Comparison of ENCODE assay signal across 21 cellular contexts in the genomic region with DNA sequence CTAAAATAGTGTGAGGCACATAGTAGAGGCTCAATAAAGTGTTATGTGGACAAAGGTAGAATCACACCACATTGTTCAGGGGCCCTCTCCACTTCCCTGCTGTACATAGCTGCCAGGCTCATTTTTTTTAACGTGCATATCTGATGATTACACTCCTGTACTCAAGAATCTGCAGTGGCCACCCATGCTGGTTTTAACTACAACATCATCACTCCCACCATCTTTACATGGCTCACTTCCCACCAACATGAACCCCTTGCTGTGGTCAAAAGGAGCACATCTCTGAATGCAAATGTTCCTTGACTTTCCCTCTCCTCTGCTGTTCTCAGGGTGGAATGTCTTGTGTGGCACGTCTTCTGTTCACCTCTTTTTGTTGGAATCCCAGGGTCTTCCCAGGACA.
DNase-seq lines count a peak whose midpoint lies in the region; ATAC-seq and TF ChIP-seq lines count a peak whose summit lies in the region.
"Had no signal": no experiment of that assay in that cellular context is flagged by ENCODE, and none has a peak within 500 bp of the region (broad histone marks: within the 10 kb centered on the region; RNA-seq: fewer than 3 reads in every experiment).

No MANE protein-coding gene starts in this region.

- TF ChIP-seq CTCF in HCT116 (IDR thresholded peaks at IDR 0.05 in 2 of 3, conservative IDR thresholded peaks at IDR 0.05 in 1 of 3; ENCODE audit: borderline replicate concordance in 1 of 3, insufficient read depth in 1 of 3, low read depth in 2 of 3, low read length in 2 of 3) (no peak), osteoblast (IDR thresholded peaks at IDR 0.05; ENCODE audit: extremely low read depth, low read depth, low read length) (no peak)

- no peak overlapping the region for H3K4me3 Mint-ChIP-seq in T-helper 2 cell treated with Interferon-gamma antibody and Interleukin-4, amounts not matched to agents 5 μg/mL and 100 μg/mL, for 36 hours
- H3K4me3 Mint-ChIP-seq in activated T-helper 17 cell treated with anti-CD3 and anti-CD28 coated beads, Interleukin-2, amount 50 U/mL, for 72 hours: no peak overlapping the region
- H3K4me3 Mint-ChIP-seq: activated T-cell treated with anti-CD3 and anti-CD28 coated beads, Interleukin-2, amount 50 U/mL, for 4 hours; immature natural killer cell had no signal

- H3K9me3 ChIP-seq in HCT116 (ENCODE audit: control insufficient read depth in 1 of 2, insufficient read depth in 1 of 2, low read depth in 1 of 2, low read length in 2 of 2) (no peaks in the 10 kb centered on the region), osteoblast (ENCODE audit: low read depth, low read length) (peaks cover 8% of the 10 kb centered on the region)
- H3K9me3 ChIP-seq: neutrophil had no signal

- peak overlapping the region; percentile 37 for H3K27ac Mint-ChIP-seq in T-helper 2 cell treated with Interferon-gamma antibody and Interleukin-4, amounts not matched to agents 5 μg/mL and 100 μg/mL, for 36 hours
- H3K27ac Mint-ChIP-seq in activated T-helper 17 cell treated with anti-CD3 and anti-CD28 coated beads, Interleukin-2, amount 50 U/mL, for 72 hours: peak overlapping the region; percentile 20
- H3K27ac Mint-ChIP-seq: immature natural killer cell had no signal

- no peak for TF ChIP-seq RAD21 in HCT116 (IDR thresholded peaks at IDR 0.05; ENCODE audit: low read depth)

- H3K27me3 ChIP-seq in HCT116 (ENCODE audit: insufficient read depth, low read length) (no peaks in the 10 kb centered on the region), osteoblast (ENCODE audit: insufficient read depth, low read length) (no peaks in the 10 kb centered on the region)
- H3K27me3 ChIP-seq: BLaER1 had no signal

- CTCF ChIA-PET in HCT116 (lab: Charles Lee): interaction anchor here (1.2 kb wide), 1 partner anchor 48 kb away, joined by 4 read pairs; no protein-coding TSS in a partner anchor

- POLR2A ChIA-PET in HCT116 (lab: Charles Lee): no interaction called here

- H3K9ac ChIP-seq in HCT116 (ENCODE audit: low read length): no peak overlapping the region
- H3K9ac ChIP-seq: BLaER1 had no signal

- no peak for TF ChIP-seq POLR2A in HCT116 (IDR thresholded peaks at IDR 0.05; ENCODE audit: borderline replicate concordance, extremely low read depth, insufficient read depth, insufficient read length)

- DNase-seq in T-helper 2 cell treated with Interferon-gamma antibody and Interleukin-4, amounts not matched to agents 5 μg/mL and 100 μg/mL, for 36 hours (ENCODE audit: low spot score): no peak
- DNase-seq in T-helper 2 cell (no peak), HCT116 (ENCODE audit: low read depth, low spot score) (no peak), osteoblast (ENCODE audit: insufficient read length, low spot score, missing footprints) (no peak), SIG-M5 (lab: John Stamatoyannopoulos, UW) (no peak), ureter (ENCODE audit: low spot score) (no peak)
- DNase-seq: activated CD4-positive, alpha-beta T cell treated with anti-CD3 and anti-CD28 coated beads, Interleukin-2, amount 50 U/mL, for 4 hours; activated T-cell treated with anti-CD3 and anti-CD28 coated beads, Interleukin-2, amount 50 U/mL, for 4 hours; Calu3; caudate nucleus; immature natural killer cell; left ventricle myocardium superior; NCI-H1417 treated with DMSO at 0.1 percent for 48 hours; NCI-H524; RPMI8226; stimulated activated CD4-positive, alpha-beta T cell treated with anti-CD3 and anti-CD28 coated beads, Interleukin-12 subunit alpha, Interleukin-12 subunit beta, amount 100 ng/mL, for 4 hours had no signal

- H3K36me3 ChIP-seq in HCT116 (ENCODE audit: control insufficient read depth in 1 of 2, insufficient read depth in 2 of 2, low read length in 2 of 2) (no peaks in the 10 kb centered on the region), osteoblast (ENCODE audit: insufficient read depth, low read length) (peaks cover 64% of the 10 kb centered on the region)
- H3K36me3 ChIP-seq: BLaER1, neutrophil had no signal

- peak overlapping the region in 1 of 2 experiments; percentile 18; a peak in 1 of 4 replicates for H3K4me3 ChIP-seq in HCT116 (replicated peaks in 1 of 2; ENCODE audit: low read depth in 1 of 2, low read length in 2 of 2)
- H3K4me3 ChIP-seq in osteoblast (ENCODE audit: insufficient read depth, low read length): no peak overlapping the region
- H3K4me3 ChIP-seq: BLaER1 had no signal

- BruUV-seq in HCT116 (replicated peaks; lab: Mats Ljungman, UMichigan): no TSS peak

- H3K4me2 ChIP-seq in HCT116 (ENCODE audit: low read length): peak overlapping the region; percentile 62
- peak overlapping the region; percentile 8 for H3K4me2 ChIP-seq in osteoblast (ENCODE audit: insufficient read depth, low read length)
- H3K4me2 ChIP-seq: BLaER1 had no signal

- ATAC-seq in HCT116: peak; percentile 8; the same call in 1 of the 2 replicates
- ATAC-seq in activated T-helper 17 cell treated with anti-CD3 and anti-CD28 coated beads, Interleukin-2, amount 50 U/mL, for 72 hours (replicated peaks): no peak
- ATAC-seq in HG03432 (IDR thresholded peaks at IDR 0.05; ENCODE audit: unreplicated experiment): no peak
- ATAC-seq: activated T-cell treated with anti-CD3 and anti-CD28 coated beads, Interleukin-2, amount 50 U/mL, for 4 hours had no signal

- H3K4me1 ChIP-seq in HCT116 (ENCODE audit: control insufficient read depth in 1 of 2, insufficient read depth in 2 of 2, low read length in 2 of 2) (peaks cover 22 to 54% of the 10 kb centered on the region in 2 experiments), osteoblast (ENCODE audit: insufficient read depth, low read length) (peaks cover 41% of the 10 kb centered on the region)

- intact Hi-C loops in HCT116 (cut with micrococcal nuclease): no loop called here

- H3K36me3 Mint-ChIP-seq in T-helper 2 cell treated with Interferon-gamma antibody and Interleukin-4, amounts not matched to agents 5 μg/mL and 100 μg/mL, for 36 hours (ENCODE audit: low read depth): peaks cover 16% of the 10 kb centered on the region
- H3K36me3 Mint-ChIP-seq in activated T-helper 17 cell treated with anti-CD3 and anti-CD28 coated beads, Interleukin-2, amount 50 U/mL, for 72 hours (ENCODE audit: low read depth): no peaks in the 10 kb centered on the region
- H3K36me3 Mint-ChIP-seq: immature natural killer cell had no signal

- peaks cover 13% of the 10 kb centered on the region for H3K4me1 Mint-ChIP-seq in T-helper 2 cell treated with Interferon-gamma antibody and Interleukin-4, amounts not matched to agents 5 μg/mL and 100 μg/mL, for 36 hours (ENCODE audit: low read depth)
- peaks cover 6% of the 10 kb centered on the region for H3K4me1 Mint-ChIP-seq in activated T-helper 17 cell treated with anti-CD3 and anti-CD28 coated beads, Interleukin-2, amount 50 U/mL, for 72 hours
- H3K4me1 Mint-ChIP-seq: immature natural killer cell had no signal

- H3K27me3 Mint-ChIP-seq in T-helper 2 cell treated with Interferon-gamma antibody and Interleukin-4, amounts not matched to agents 5 μg/mL and 100 μg/mL, for 36 hours (ENCODE audit: low read depth): no peaks in the 10 kb centered on the region
- no peaks in the 10 kb centered on the region for H3K27me3 Mint-ChIP-seq in activated T-helper 17 cell treated with anti-CD3 and anti-CD28 coated beads, Interleukin-2, amount 50 U/mL, for 72 hours

- no peaks in the 10 kb centered on the region for H4K20me1 ChIP-seq in HCT116 (ENCODE audit: insufficient read depth)
- no peaks in the 10 kb centered on the region for H4K20me1 ChIP-seq in osteoblast (ENCODE audit: insufficient read depth, low read length)
- H4K20me1 ChIP-seq: BLaER1 had no signal

- RAD21 ChIA-PET in HCT116 (lab: Charles Lee; ENCODE audit: low non-redundant PET in 1 of 2, low total read pairs in 2 of 2, uncharacterized antibody in 2 of 2, unreplicated experiment in 2 of 2): interaction anchor here in 1 of 2 experiments (1.5 kb wide), 1 partner anchor 48 kb away, joined by 3 read pairs; no protein-coding TSS in a partner anchor

- H3K9me2 ChIP-seq in HCT116 (ENCODE audit: insufficient read depth): no peaks in the 10 kb centered on the region

- H3K9me3 Mint-ChIP-seq in T-helper 2 cell treated with Interferon-gamma antibody and Interleukin-4, amounts not matched to agents 5 μg/mL and 100 μg/mL, for 36 hours: peaks cover 16% of the 10 kb centered on the region
- H3K9me3 Mint-ChIP-seq in activated T-helper 17 cell treated with anti-CD3 and anti-CD28 coated beads, Interleukin-2, amount 50 U/mL, for 72 hours: no peaks in the 10 kb centered on the region
- H3K9me3 Mint-ChIP-seq: activated T-cell treated with anti-CD3 and anti-CD28 coated beads, Interleukin-2, amount 50 U/mL, for 4 hours; immature natural killer cell had no signal

- H3K27ac ChIP-seq in HCT116 (ENCODE audit: low read depth, low read length) (peak overlapping the region; percentile 21; the same call in 1 of the 2 replicates), osteoblast (ENCODE audit: low read depth, low read length) (peak overlapping the region; percentile 98)
- H3K27ac ChIP-seq: BLaER1, epithelial cell of prostate, neutrophil had no signal

- H3K79me2 ChIP-seq in HCT116 (ENCODE audit: insufficient read depth, low read length) (no peaks in the 10 kb centered on the region), osteoblast (ENCODE audit: insufficient read depth, low read length) (no peaks in the 10 kb centered on the region)

- no peak overlapping the region for H2AFZ ChIP-seq in HCT116 (ENCODE audit: low read depth, low read length, poor library complexity, severe bottlenecking)
- no peak overlapping the region for H2AFZ ChIP-seq in osteoblast (ENCODE audit: low read length)

TF ChIP-seq in HCT116, 20 proteins besides CTCF, POLR2A, EP300 and RAD21:
- no peak for TF ChIP-seq SRF (IDR thresholded peaks at IDR 0.05; ENCODE audit: low read depth)
- TF ChIP-seq ZNF274 (IDR thresholded peaks at IDR 0.05; ENCODE audit: low read depth, low read length): no peak
- TF ChIP-seq EGR1 (IDR thresholded peaks at IDR 0.05; ENCODE audit: low read depth): no peak
- 0 out of 2 replicates have a peak, but pooled peaks have one; percentile 8 for TF ChIP-seq CBX3 (IDR thresholded peaks at IDR 0.05; ENCODE audit: low read depth)
- no peak for TF ChIP-seq ELF1 (IDR thresholded peaks at IDR 0.05; ENCODE audit: borderline replicate concordance, low read depth)
- no peak for TF ChIP-seq EZH2phosphoT487 (IDR thresholded peaks at IDR 0.05; ENCODE audit: borderline replicate concordance)
